In the genomic region with DNA sequence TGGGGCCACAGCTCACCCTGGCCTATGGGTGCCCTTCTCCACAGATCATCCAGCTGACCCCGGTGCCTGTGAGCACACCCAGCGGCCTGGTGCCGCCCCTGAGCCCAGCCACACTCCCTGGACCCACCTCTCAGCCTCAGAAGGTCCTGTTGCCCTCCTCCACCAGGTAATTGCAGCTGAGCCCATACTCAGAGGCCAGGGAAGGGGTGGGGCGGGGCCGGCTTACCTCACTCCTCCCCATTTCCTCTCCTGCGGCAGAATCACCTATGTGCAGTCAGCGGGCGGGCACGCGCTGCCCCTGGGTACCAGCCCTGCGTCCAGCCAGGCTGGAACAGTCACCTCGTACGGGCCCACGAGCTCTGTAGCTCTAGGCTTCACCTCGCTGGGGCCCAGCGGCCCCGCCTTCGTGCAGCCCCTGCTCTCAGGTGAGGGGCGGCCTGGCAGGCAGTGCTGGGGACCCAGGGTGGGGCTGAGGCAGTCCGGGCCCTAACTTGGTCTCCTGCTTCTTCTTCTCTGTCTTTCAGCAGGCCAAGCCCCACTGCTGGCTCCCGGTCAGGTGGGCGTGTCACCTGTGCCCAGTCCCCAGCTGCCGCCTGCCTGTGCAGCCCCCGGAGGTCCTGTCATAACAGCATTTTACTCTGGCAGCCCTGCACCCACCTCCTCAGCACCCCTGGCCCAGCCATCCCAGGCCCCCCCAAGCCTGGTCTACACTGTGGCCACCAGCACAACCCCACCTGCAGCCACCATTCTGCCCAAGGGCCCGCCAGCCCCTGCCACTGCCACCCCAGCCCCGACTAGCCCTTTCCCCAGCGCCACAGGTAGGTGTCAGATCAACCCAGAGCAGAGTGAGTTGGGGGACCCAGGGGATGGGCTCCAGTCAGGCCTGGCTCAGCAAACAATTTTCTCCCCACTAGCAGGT, we compare ENCODE assay signal across 1 cellular context.
TF ChIP-seq lines count a peak whose summit lies in the region.

No MANE protein-coding gene starts in this region.

TF ChIP-seq in IMR-90, 13 proteins besides CTCF, POLR2A, EP300 and RAD21:
- TF ChIP-seq MAZ (IDR thresholded peaks at IDR 0.05; ENCODE audit: borderline replicate concordance, low read depth, low read length) (no peak), MXI1 (IDR thresholded peaks at IDR 0.05; ENCODE audit: borderline replicate concordance, low read depth, low read length) (no peak), USF2 (IDR thresholded peaks at IDR 0.05; ENCODE audit: low read depth, low read length) (no peak), CHD1 (IDR thresholded peaks at IDR 0.05; ENCODE audit: low read depth, low read length) (no peak), NFE2L2 (IDR thresholded peaks at IDR 0.05; ENCODE audit: low read depth, low read length) (no peak), RCOR1 (IDR thresholded peaks at IDR 0.05; ENCODE audit: insufficient replicate concordance, low read length) (no peak), SMC3 (IDR thresholded peaks at IDR 0.05; ENCODE audit: low read depth, low read length) (no peak), BHLHE40 (IDR thresholded peaks at IDR 0.05; ENCODE audit: low read depth, low read length) (no peak), RFX5 (IDR thresholded peaks at IDR 0.05; ENCODE audit: low read depth, low read length) (no peak), FOS (IDR thresholded peaks at IDR 0.05; ENCODE audit: low read depth, low read length) (no peak), MAFK (IDR thresholded peaks at IDR 0.05; ENCODE audit: low read depth, low read length) (no peak)
- TF ChIP-seq, protein P1, sequence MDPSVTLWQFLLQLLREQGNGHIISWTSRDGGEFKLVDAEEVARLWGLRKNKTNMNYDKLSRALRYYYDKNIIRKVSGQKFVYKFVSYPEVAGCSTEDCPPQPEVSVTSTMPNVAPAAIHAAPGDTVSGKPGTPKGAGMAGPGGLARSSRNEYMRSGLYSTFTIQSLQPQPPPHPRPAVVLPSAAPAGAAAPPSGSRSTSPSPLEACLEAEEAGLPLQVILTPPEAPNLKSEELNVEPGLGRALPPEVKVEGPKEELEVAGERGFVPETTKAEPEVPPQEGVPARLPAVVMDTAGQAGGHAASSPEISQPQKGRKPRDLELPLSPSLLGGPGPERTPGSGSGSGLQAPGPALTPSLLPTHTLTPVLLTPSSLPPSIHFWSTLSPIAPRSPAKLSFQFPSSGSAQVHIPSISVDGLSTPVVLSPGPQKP (IDR thresholded peaks at IDR 0.05; ENCODE audit: borderline replicate concordance, low read depth, low read length): no peak
TF ChIP-seq in IMR-90: peak in this region for 0.
